Comparison of ENCODE assay signal across 20 cellular contexts in genomic region chr20:23917024-23917725, GRCh38. TPM values are rescaled to one million over a fixed set of nuclear protein-coding genes. Genes with fewer than 3 reads are reported as not detected.
DNase-seq lines count a peak whose midpoint lies in the region; ATAC-seq, FAIRE-seq and TF ChIP-seq lines count a peak whose summit lies in the region.
"Had no signal": no experiment of that assay in that cellular context is flagged by ENCODE, and none has a peak within 500 bp of the region (broad histone marks: within the 10 kb centered on the region; RNA-seq: fewer than 3 reads in every experiment).

No MANE protein-coding gene starts in this region.

- no peaks in the 10 kb centered on the region for H3K79me1 ChIP-seq in H9 (ENCODE audit: insufficient read depth, low read depth, low read length, poor library complexity, severe bottlenecking)

- H3K79me2 ChIP-seq in H9 (ENCODE audit: insufficient read depth, low read length): no peaks in the 10 kb centered on the region

- no peak overlapping the region for H4K5ac ChIP-seq in H9 (ENCODE audit: insufficient read length, low read depth, low read length)

- TF ChIP-seq CTCF in bronchial epithelial cell (IDR thresholded peaks at IDR 0.05; ENCODE audit: insufficient read depth, low read length, severe bottlenecking) (no peak), H9 (conservative IDR thresholded peaks at IDR 0.05) (no peak)

- no peak overlapping the region for H2BK5ac ChIP-seq in H9 (ENCODE audit: insufficient read length, low read length)

- no peak overlapping the region for H2BK15ac ChIP-seq in H9 (ENCODE audit: low read depth, low read length)

- H2BK12ac ChIP-seq in H9 (ENCODE audit: insufficient read length, low read depth, low read length): no peak overlapping the region

- peak; percentile 52 for FAIRE-seq in bronchial epithelial cell (lab: Jason Lieb, UNC)
- FAIRE-seq: GM12892, K562 had no signal

- H3K4ac ChIP-seq in H9 (ENCODE audit: low read depth, low read length): no peak overlapping the region

- H3K27me3 ChIP-seq in bronchial epithelial cell (ENCODE audit: control insufficient read depth, insufficient read depth, low read length): peaks cover 3% of the 10 kb centered on the region
- H3K27me3 ChIP-seq in H9 (ENCODE audit: insufficient read depth, low read length): no peaks in the 10 kb centered on the region
- H3K27me3 ChIP-seq: BLaER1 had no signal

- H3K9me3 ChIP-seq in H9 (ENCODE audit: control insufficient read depth, low read depth, low read length): no peaks in the 10 kb centered on the region
- H3K9me3 ChIP-seq: BLaER1, Caco-2 had no signal

- no peak for ATAC-seq in activated naive CD4-positive, alpha-beta T cell treated with anti-CD3 and anti-CD28 coated beads, Interleukin-2, amount 50 U/mL, for 72 hours
- ATAC-seq: HCT116, K562 had no signal

- H3K4me3 Mint-ChIP-seq in activated naive CD4-positive, alpha-beta T cell treated with anti-CD3 and anti-CD28 coated beads, Interleukin-2, amount 50 U/mL, for 24 hours: no peak overlapping the region
- no peak overlapping the region for H3K4me3 Mint-ChIP-seq in H9
- H3K4me3 Mint-ChIP-seq: CD8-positive, alpha-beta memory T cell had no signal

- no peak overlapping the region for H4K8ac ChIP-seq in H9 (replicated peaks; ENCODE audit: insufficient read length, low read depth, low read length)

- no peak overlapping the region for H3K4me3 ChIP-seq in bronchial epithelial cell (ENCODE audit: low read depth, low read length)
- H3K4me3 ChIP-seq: BLaER1, K562 had no signal

- no peak overlapping the region for H3K27ac ChIP-seq in H9 (ENCODE audit: insufficient read length, low read depth, low read length)
- H3K27ac ChIP-seq: BLaER1, HL-60 had no signal

- H3T11ph ChIP-seq in H9 (ENCODE audit: low read length): no peak overlapping the region

- H2BK20ac ChIP-seq in H9 (ENCODE audit: low read depth, low read length, poor library complexity, severe bottlenecking): no peak overlapping the region

- no peak overlapping the region for H3K14ac ChIP-seq in H9 (ENCODE audit: insufficient read depth, low read length)

- DNase-seq in DMS53 (lab: John Stamatoyannopoulos, UW): peak; percentile 24
- no peak for DNase-seq in DMS53 treated with DMSO at 0.1 percent for 48 hours (lab: John Stamatoyannopoulos, UW; ENCODE audit: unreplicated experiment)
- DNase-seq in activated naive CD4-positive, alpha-beta T cell treated with anti-CD3 and anti-CD28 coated beads, Interleukin-2, amount 50 U/mL, for 72 hours (ENCODE audit: low spot score in 2 of 2): no peak
- DNase-seq in bronchial epithelial cell (ENCODE audit: low read depth): no peak
- no peak for DNase-seq in activated CD8-positive, alpha-beta memory T cell treated with anti-CD3 and anti-CD28 coated beads, Interleukin-2, amount 50 U/mL, for 4 hours
- DNase-seq in H9: no peak
- DNase-seq: 8988T; AML-193; Caco-2; CD8-positive, alpha-beta memory T cell; DMS79 treated with DMSO at 0.1 percent for 48 hours; EL; GDM1 had no signal

- no peak overlapping the region for H3K4me2 ChIP-seq in H9 (ENCODE audit: insufficient read depth, insufficient read length, low read length)
- H3K4me2 ChIP-seq: BLaER1 had no signal

- H3K23me2 ChIP-seq in H9 (ENCODE audit: insufficient read length, low read depth, low read length, poor library complexity, severe bottlenecking): no peaks in the 10 kb centered on the region

- H3K9me3 Mint-ChIP-seq in activated naive CD4-positive, alpha-beta T cell treated with anti-CD3 and anti-CD28 coated beads, Interleukin-2, amount 50 U/mL, for 24 hours: no peaks in the 10 kb centered on the region
- H3K9me3 Mint-ChIP-seq in activated naive CD4-positive, alpha-beta T cell treated with anti-CD3 and anti-CD28 coated beads, Interleukin-2, amount 50 U/mL, for 72 hours: no peaks in the 10 kb centered on the region
- no peaks in the 10 kb centered on the region for H3K9me3 Mint-ChIP-seq in H9
- H3K9me3 Mint-ChIP-seq: CD8-positive, alpha-beta memory T cell had no signal

- peak overlapping the region; percentile 8 for H3K27ac Mint-ChIP-seq in activated naive CD4-positive, alpha-beta T cell treated with anti-CD3 and anti-CD28 coated beads, Interleukin-2, amount 50 U/mL, for 24 hours
- H3K27ac Mint-ChIP-seq in activated naive CD4-positive, alpha-beta T cell treated with anti-CD3 and anti-CD28 coated beads, Interleukin-2, amount 50 U/mL, for 72 hours: no peak overlapping the region
- no peak overlapping the region for H3K27ac Mint-ChIP-seq in H9

- no peak overlapping the region for H3K18ac ChIP-seq in H9 (ENCODE audit: insufficient read length, low read depth, low read length)

- H2BK120ac ChIP-seq in H9 (ENCODE audit: low read depth, low read length, poor library complexity, severe bottlenecking): no peak overlapping the region

- H3K56ac ChIP-seq in H9 (ENCODE audit: insufficient read length, low read depth, low read length): no peak overlapping the region

- H3K9ac ChIP-seq in H9 (ENCODE audit: extremely low read depth, insufficient read length, low read length): no peak overlapping the region
- H3K9ac ChIP-seq: BLaER1 had no signal

- no peak overlapping the region for H2AFZ ChIP-seq in H9 (ENCODE audit: low read length)

- H4K20me1 ChIP-seq in H9 (ENCODE audit: control insufficient read depth, insufficient read depth, insufficient read length): no peaks in the 10 kb centered on the region
- H4K20me1 ChIP-seq: BLaER1 had no signal

- H3K36me3 Mint-ChIP-seq in activated naive CD4-positive, alpha-beta T cell treated with anti-CD3 and anti-CD28 coated beads, Interleukin-2, amount 50 U/mL, for 24 hours: no peaks in the 10 kb centered on the region
- no peaks in the 10 kb centered on the region for H3K36me3 Mint-ChIP-seq in activated naive CD4-positive, alpha-beta T cell treated with anti-CD3 and anti-CD28 coated beads, Interleukin-2, amount 50 U/mL, for 72 hours
- H3K36me3 Mint-ChIP-seq in H9 (ENCODE audit: insufficient read depth in 1 of 3, low read depth in 3 of 3): no peaks in the 10 kb centered on the region; a peak in 1 of 7 replicates
- H3K36me3 Mint-ChIP-seq: CD8-positive, alpha-beta memory T cell had no signal

- H3K23ac ChIP-seq in H9 (ENCODE audit: insufficient read length, low read depth, low read length): no peak overlapping the region

- H3K4me1 ChIP-seq in H9 (ENCODE audit: insufficient read depth, low read length): no peaks in the 10 kb centered on the region
- H3K4me1 ChIP-seq: Caco-2 had no signal

- H3K4me1 Mint-ChIP-seq in activated naive CD4-positive, alpha-beta T cell treated with anti-CD3 and anti-CD28 coated beads, Interleukin-2, amount 50 U/mL, for 24 hours: peaks cover 27% of the 10 kb centered on the region
- peaks cover 6 to 9% of the 10 kb centered on the region in 2 experiments for H3K4me1 Mint-ChIP-seq in H9

- WGBS in H9 (ENCODE audit: extremely low coverage, insufficient read length, low lambda C conversion rate): no CpG with 5 or more reads among the region's 9 CpGs

- H3K36me3 ChIP-seq in bronchial epithelial cell (ENCODE audit: control insufficient read depth, insufficient read depth, low read length): no peaks in the 10 kb centered on the region
- H3K36me3 ChIP-seq: BLaER1 had no signal

- no peaks in the 10 kb centered on the region for H3K27me3 Mint-ChIP-seq in activated naive CD4-positive, alpha-beta T cell treated with anti-CD3 and anti-CD28 coated beads, Interleukin-2, amount 50 U/mL, for 24 hours
- peaks cover 3% of the 10 kb centered on the region; the same call in 1 of the 2 replicates for H3K27me3 Mint-ChIP-seq in H9 (ENCODE audit: low read depth)

- no peak overlapping the region for H2AK5ac ChIP-seq in H9 (ENCODE audit: insufficient read length, low read length)

- no peak overlapping the region for H4K91ac ChIP-seq in H9 (ENCODE audit: insufficient read length, low read depth, low read length)

RNA-seq across cellular contexts. Expression of gene CST5, which starts 37.6 kb away (rescaled TPM):
- not detected for total RNA-seq in activated naive CD4-positive, alpha-beta T cell treated with anti-CD3 and anti-CD28 coated beads, Interleukin-2, amount 50 U/mL, for 72 hours
- total RNA-seq in bronchial epithelial cell (not detected in 2 replicates), H9 (2021) (not detected in 2 replicates)
- total RNA-seq: Caco-2; CD8-positive, alpha-beta memory T cell; H4; K562 had no signal
